12 cellular contexts compared by ENCODE assay signal in the genomic region with DNA sequence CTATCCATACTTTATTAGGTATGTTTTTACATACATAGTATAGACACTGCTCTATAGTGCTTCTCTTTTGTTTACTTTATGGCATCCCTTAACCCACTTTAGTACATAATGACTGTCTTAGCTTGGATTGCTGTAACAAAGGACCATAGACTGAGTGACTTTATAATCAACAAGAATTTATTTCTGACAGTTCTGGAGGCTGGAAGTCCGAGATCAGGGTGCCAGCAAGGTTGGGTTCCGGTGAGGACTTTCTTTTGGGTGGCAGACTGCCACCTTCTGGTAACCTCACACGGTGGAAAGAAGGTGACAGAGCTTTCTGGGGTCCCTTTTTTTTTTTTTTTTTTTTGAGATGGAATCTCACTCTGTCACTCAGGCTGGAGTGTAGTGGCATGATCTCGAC. TPM values are rescaled to one million over a fixed set of nuclear protein-coding genes. Genes with fewer than 3 reads are reported as not detected.
DNase-seq lines count a peak whose midpoint lies in the region; ATAC-seq and TF ChIP-seq lines count a peak whose summit lies in the region.
"Had no signal": no experiment of that assay in that cellular context is flagged by ENCODE, and none has a peak within 500 bp of the region (broad histone marks: within the 10 kb centered on the region; RNA-seq: fewer than 3 reads in every experiment).

No MANE protein-coding gene starts in this region.

- H3K4me1 ChIP-seq in PC-3 (ENCODE audit: insufficient read depth, low read length) = peaks cover 24% of the 10 kb centered on the region
- no peaks in the 10 kb centered on the region for H3K4me1 ChIP-seq in iPS DF 6.9 (ENCODE audit: control insufficient read depth, insufficient read depth, low read length)

- H3K27me3 ChIP-seq in PC-3 (ENCODE audit: low read length) = no peaks in the 10 kb centered on the region
- no peaks in the 10 kb centered on the region for H3K27me3 ChIP-seq in iPS DF 6.9 (ENCODE audit: control insufficient read depth, insufficient read depth, low read length)

- no peaks in the 10 kb centered on the region for H3K9me2 ChIP-seq in PC-3 (replicated peaks; ENCODE audit: low read length)

- CTCF ChIA-PET in PC-3 (lab: Charles Lee) = no interaction called here

- H3K9me3 ChIP-seq in PC-3 (ENCODE audit: low read length) (no peaks in the 10 kb centered on the region), iPS DF 6.9 (ENCODE audit: control insufficient read depth, insufficient read depth, low read length) (no peaks in the 10 kb centered on the region)

- intact Hi-C loops in PC-3 (cut with micrococcal nuclease) = no loop called here

- POLR2A ChIA-PET in PC-3 (lab: Charles Lee; ENCODE audit: unreplicated experiment) = no interaction called here

- no CpG with 5 or more reads among the region's 4 CpGs for WGBS in iPS DF 6.9 (ENCODE audit: insufficient coverage, insufficient read length)

- no peak overlapping the region for H3K9ac ChIP-seq in PC-3 (ENCODE audit: low read length)

- BruUV-seq in PC-3 (replicated peaks; lab: Mats Ljungman, UMichigan) = no TSS peak

- DNase-seq in AG09309 (ENCODE audit: low read depth) = no peak
- peak; percentile 39 for DNase-seq in PC-3
- DNase-seq in iPS DF 6.9 (ENCODE audit: low read depth, low spot score) = peak; percentile 22
- DNase-seq in kidney glomerular epithelial cell (lab: John Stamatoyannopoulos, UW) = no peak
- no peak for DNase-seq in NCI-H1436 (lab: John Stamatoyannopoulos, UW)
- no peak for DNase-seq in NCI-H2029 treated with DMSO at 0.1 percent for 48 hours (lab: John Stamatoyannopoulos, UW)
- DNase-seq: activated CD8-positive, alpha-beta memory T cell treated with anti-CD3 and anti-CD28 coated beads, Interleukin-2, amount 50 U/mL, for 4 hours; aorta; CD8-positive, alpha-beta memory T cell; nephron progenitor cell had no signal

- H2AFZ ChIP-seq in PC-3 (ENCODE audit: low read length) = no peak overlapping the region

- H3K4me3 ChIP-seq in AG09309 (ENCODE audit: control insufficient read depth, low read depth, low read length) = no peak overlapping the region
- H3K4me3 ChIP-seq in PC-3 (ENCODE audit: low read length) = no peak overlapping the region
- H3K4me3 ChIP-seq in iPS DF 6.9 (ENCODE audit: low read length) = no peak overlapping the region

- H3K36me3 ChIP-seq in PC-3 (ENCODE audit: low read depth, low read length) (no peaks in the 10 kb centered on the region), iPS DF 6.9 (ENCODE audit: control insufficient read depth, insufficient read depth, low read length) (no peaks in the 10 kb centered on the region)

- H3K4me2 ChIP-seq in PC-3 (ENCODE audit: low read length) = no peak overlapping the region

- no peaks in the 10 kb centered on the region for H4K20me1 ChIP-seq in PC-3 (ENCODE audit: low read length)

- no peaks in the 10 kb centered on the region for H3K79me2 ChIP-seq in PC-3 (ENCODE audit: low read length)

- TF ChIP-seq CTCF in AG09309 (IDR thresholded peaks at IDR 0.05; ENCODE audit: control insufficient read depth, insufficient read depth, low read depth, low read length, missing control alignments) = peak; percentile 19
- TF ChIP-seq CTCF in GM12873 (IDR thresholded peaks at IDR 0.05; ENCODE audit: insufficient read depth, low read depth, low read length, missing control alignments) = peak; percentile 33
- peak; percentile 56 for TF ChIP-seq CTCF in PC-3 (conservative IDR thresholded peaks at IDR 0.05; ENCODE audit: low read depth, low read length)

- no peak; the same call in 1 of the 2 replicates for ATAC-seq in PC-3
- ATAC-seq in activated CD4-positive, CD25-positive, alpha-beta regulatory T cell treated with anti-CD3 and anti-CD28 coated beads, Interleukin-2, amount 50 U/mL, for 24 hours = no peak

- H3K27ac ChIP-seq in PC-3 (ENCODE audit: low read length) = no peak overlapping the region
- no peak overlapping the region for H3K27ac ChIP-seq in iPS DF 6.9 (ENCODE audit: low read length)

- H3F3A ChIP-seq in PC-3 (ENCODE audit: low read length, unreplicated experiment) = no peaks in the 10 kb centered on the region

RNA-seq across cellular contexts. Expression of a gene that starts 48.6 kb away (rescaled TPM):
- 9.8 and 12.0 TPM in 2 replicates for total RNA-seq in PC-3 (2014; rRNA removed)

Comparison
In these comparisons a context has a peak if more than half of its experiments do, and no peak if none do; other contexts are left out.
1. DNase-seq: peak in PC-3 (single experiment) and iPS DF 6.9 (single experiment); none in AG09309 (single experiment), kidney glomerular epithelial cell (single experiment), NCI-H1436 (single experiment) and NCI-H2029 treated with DMSO at 0.1 percent for 48 hours (single experiment).
2. Peak in every context shown above with its lines, with median percentiles within 50 percentile points of each other: CTCF ChIP-seq.